Comparison of ENCODE assay signal across 8 cellular contexts in the genomic region with DNA sequence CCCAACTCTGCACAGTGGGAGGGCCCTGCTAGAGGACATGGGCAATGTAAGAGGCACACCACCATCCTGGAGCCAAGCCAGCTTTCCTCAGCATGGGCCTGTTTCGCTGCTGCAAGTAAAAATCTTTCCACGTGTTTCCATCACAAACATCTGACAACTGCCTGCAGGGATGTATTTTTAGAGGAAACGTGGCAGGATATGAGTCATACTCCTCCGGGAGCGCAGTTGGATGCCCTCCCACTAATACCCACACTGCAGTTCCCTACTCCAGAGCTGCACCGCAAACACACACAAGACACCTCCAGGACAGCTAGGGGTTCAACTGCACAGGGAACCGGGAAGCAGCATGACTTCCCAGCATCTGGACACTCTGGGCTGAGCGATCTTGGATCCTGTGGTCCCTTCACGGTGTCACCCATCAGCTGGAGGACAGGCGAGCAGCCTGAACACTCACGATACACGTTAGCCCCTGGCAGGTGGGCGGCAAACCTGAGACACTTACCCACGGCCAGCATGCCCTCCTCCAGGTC. TPM values are rescaled to one million over a fixed set of nuclear protein-coding genes. Genes with fewer than 3 reads are reported as not detected.
A peak's percentile ranks its signal among the peaks of the same experiment; 100 is the strongest.
DNase-seq lines count a peak whose midpoint lies in the region; ATAC-seq and TF ChIP-seq lines count a peak whose summit lies in the region.

No MANE protein-coding gene starts in this region.

- H3K4me2 ChIP-seq in GM23248 (ENCODE audit: unreplicated experiment), result peak overlapping the region; percentile 66
- no peak overlapping the region for H3K4me2 ChIP-seq in mesendoderm (ENCODE audit: low read length)

- peak; percentile 96 for DNase-seq in GM23248
- DNase-seq in Peyer's patch, result peak in 2 of 3 donors; percentile 22 to 76
- DNase-seq in dedifferentiated amniotic fluid mesenchymal stem cell (ENCODE audit: extremely low spot score), result peak; percentile 98
- DNase-seq in mesendoderm, result peak; percentile 38
- DNase-seq in uterus, result peak; percentile 84 to 92
- no peak for DNase-seq in NCI-H1930 (lab: John Stamatoyannopoulos, UW)
- DNase-seq in D341Med (ENCODE audit: low spot score), result no peak

- H3K56ac ChIP-seq in mesendoderm (ENCODE audit: low read length), result no peak overlapping the region

- TF ChIP-seq POLR2A in Peyer's patch (IDR thresholded peaks at IDR 0.05) (no peak), uterus (IDR thresholded peaks at IDR 0.05) (no peak)

- intact Hi-C loops in uterus (cut with DNase I; ENCODE audit: low total_unique reads), result loop anchor here (5.0 kb wide), 1 partner anchor 49 kb away; a partner anchor contains a TSS

- no peak overlapping the region for H4K8ac ChIP-seq in mesendoderm (ENCODE audit: low read depth, low read length)

- H3K9ac ChIP-seq in GM23248, result peak overlapping the region; percentile 67
- H3K9ac ChIP-seq in mesendoderm (ENCODE audit: low read length), result no peak overlapping the region

- no peak overlapping the region for H3K4ac ChIP-seq in mesendoderm (ENCODE audit: low read depth, low read length)

- H3K4me1 ChIP-seq in GM23248 (ENCODE audit: insufficient read depth), result peaks cover 53% of the 10 kb centered on the region
- H3K4me1 ChIP-seq in Peyer's patch, result peaks cover 0 to 32% (median 4%) of the 10 kb centered on the region in 4 donors
- no peaks in the 10 kb centered on the region for H3K4me1 ChIP-seq in mesendoderm (ENCODE audit: control insufficient read depth, low read depth, low read length)
- H3K4me1 ChIP-seq in uterus, result peaks cover 12 to 17% of the 10 kb centered on the region in 2 donors

- no peaks in the 10 kb centered on the region for H3K9me2 ChIP-seq in GM23248 (ENCODE audit: insufficient read depth)

- H3K36me3 ChIP-seq in GM23248 (ENCODE audit: low read depth) (peaks cover 46% of the 10 kb centered on the region), Peyer's patch (peaks cover 0 to 98% (median 3%) of the 10 kb centered on the region in 3 donors), mesendoderm (ENCODE audit: control insufficient read depth, insufficient read depth, low read length) (peaks cover 2% of the 10 kb centered on the region), uterus (no peaks in the 10 kb centered on the region)

- WGBS in GM23248 (ENCODE audit: low coverage in 1 of 2, low lambda C conversion rate in 2 of 2, missing lambda C conversion rate in 2 of 2), 2 experiments, result 6 to 11% methylated on average over 14 of the region's 14 CpGs
- WGBS in mesendoderm (ENCODE audit: extremely low coverage, insufficient coverage, low lambda C conversion rate), result no CpG with 5 or more reads among the region's 14 CpGs

- H3K27ac ChIP-seq in GM23248 (peak overlapping the region; percentile 85), Peyer's patch (peak overlapping the region in 3 of 4 donors; percentile 52 to 75 (median 73)), mesendoderm (ENCODE audit: low read depth, low read length) (no peak overlapping the region), uterus (peak overlapping the region; percentile 81 to 90)

- in situ Hi-C loops in GM23248 (cut with MboI), result no loop called here

- H3K4me3 ChIP-seq in GM23248, result no peak overlapping the region
- no peak overlapping the region for H3K4me3 ChIP-seq in Peyer's patch
- no peak overlapping the region for H3K4me3 ChIP-seq in mesendoderm (ENCODE audit: low read length)
- H3K4me3 ChIP-seq in uterus, result no peak overlapping the region

- no peaks in the 10 kb centered on the region for H4K20me1 ChIP-seq in GM23248 (ENCODE audit: insufficient read depth)

- H3K79me2 ChIP-seq in GM23248 (ENCODE audit: insufficient read depth), result peaks cover 30% of the 10 kb centered on the region; the same call in 1 of the 2 replicates
- H3K79me2 ChIP-seq in mesendoderm (ENCODE audit: control insufficient read depth, insufficient read depth, low read length), result no peaks in the 10 kb centered on the region

- H2BK15ac ChIP-seq in mesendoderm (replicated peaks; ENCODE audit: low read depth), result no peak overlapping the region

- H3F3A ChIP-seq in GM23248 (ENCODE audit: insufficient read depth), result peaks cover 64% of the 10 kb centered on the region

- H3K79me1 ChIP-seq in mesendoderm (ENCODE audit: low read length), result no peaks in the 10 kb centered on the region

- H2BK120ac ChIP-seq in mesendoderm (ENCODE audit: low read depth, low read length), result no peak overlapping the region

- H2BK5ac ChIP-seq in mesendoderm (ENCODE audit: low read length), result no peak overlapping the region

- H3K18ac ChIP-seq in mesendoderm (ENCODE audit: low read length), result no peak overlapping the region

- no peak overlapping the region for H3K23ac ChIP-seq in mesendoderm (ENCODE audit: low read length)

- H3K27me3 ChIP-seq in GM23248 (replicated peaks; ENCODE audit: insufficient read depth) (no peaks in the 10 kb centered on the region), Peyer's patch (no peaks in the 10 kb centered on the region), mesendoderm (ENCODE audit: insufficient read depth, low read length, poor library complexity) (no peaks in the 10 kb centered on the region), uterus (no peaks in the 10 kb centered on the region)

- no peak for TF ChIP-seq CTCF in Peyer's patch (IDR thresholded peaks at IDR 0.05)
- peak in 1 of 4 experiments; percentile 26 for TF ChIP-seq CTCF in uterus (IDR thresholded peaks at IDR 0.05)

- no peak for ATAC-seq in HG03196 (IDR thresholded peaks at IDR 0.05; ENCODE audit: unreplicated experiment)

- H2AK5ac ChIP-seq in mesendoderm (ENCODE audit: low read length), result no peak overlapping the region

- H3K9me3 ChIP-seq in GM23248 (ENCODE audit: low read depth) (no peaks in the 10 kb centered on the region), Peyer's patch (no peaks in the 10 kb centered on the region), uterus (no peaks in the 10 kb centered on the region)

- no peak overlapping the region for H2AFZ ChIP-seq in GM23248

- H4K5ac ChIP-seq in mesendoderm (ENCODE audit: low read length), result no peak overlapping the region

RNA-seq across cellular contexts. Expression of a gene that starts 26.1 kb away (rescaled TPM):
- 8.8 and 19.6 TPM in 2 replicates for total RNA-seq in GM23248 (2014; rRNA removed; shearing (Covaris generic))
- 117 and 118 TPM in 2 replicates for polyA plus RNA-seq in GM23248 (2016; fragmentation: Nextera tagmentation; extraction: Ambion mirVana)
- total RNA-seq in Peyer's patch, result 10 to 100 TPM in 2 of 4 donors, 1 to 10 TPM in 2; 4.0 to 12.4 (median 8.9) TPM
- polyA plus RNA-seq in mesendoderm (2013, experiment 1 of 2), result 18.5 TPM
- polyA plus RNA-seq in mesendoderm (2013, experiment 2 of 2), result 19.5 TPM
- 10 to 100 TPM; 24.5 to 91.7 (median 30.2) TPM for total RNA-seq in uterus

RNA-seq across cellular contexts. Expression of a gene that starts 46.7 kb away (rescaled TPM):
- total RNA-seq in GM23248 (2014; rRNA removed; shearing (Covaris generic)), result 116 and 121 TPM in 2 replicates
- 189 and 194 TPM in 2 replicates for polyA plus RNA-seq in GM23248 (2016; fragmentation: Nextera tagmentation; extraction: Ambion mirVana)
- total RNA-seq in Peyer's patch, result 100 to 1,000 TPM; 110 to 269 (median 238) TPM
- polyA plus RNA-seq in mesendoderm (2013, experiment 1 of 2), result 235 TPM
- 239 TPM for polyA plus RNA-seq in mesendoderm (2013, experiment 2 of 2)
- 100 to 1,000 TPM in 1 of 4 donors, 10 to 100 TPM in 3; 15.6 to 157 (median 47.2) TPM for total RNA-seq in uterus

Comparison
In these comparisons a context has a peak if more than half of its experiments do, and no peak if none do; other contexts are left out.
1. DNase-seq: peak in GM23248 (single experiment), Peyer's patch (2 of 3), dedifferentiated amniotic fluid mesenchymal stem cell (single experiment), mesendoderm (single experiment) and uterus (2 of 2); none in NCI-H1930 (0 of 2) and D341Med (single experiment).